ENCODE assay signal across 9 cellular contexts in the genomic region with DNA sequence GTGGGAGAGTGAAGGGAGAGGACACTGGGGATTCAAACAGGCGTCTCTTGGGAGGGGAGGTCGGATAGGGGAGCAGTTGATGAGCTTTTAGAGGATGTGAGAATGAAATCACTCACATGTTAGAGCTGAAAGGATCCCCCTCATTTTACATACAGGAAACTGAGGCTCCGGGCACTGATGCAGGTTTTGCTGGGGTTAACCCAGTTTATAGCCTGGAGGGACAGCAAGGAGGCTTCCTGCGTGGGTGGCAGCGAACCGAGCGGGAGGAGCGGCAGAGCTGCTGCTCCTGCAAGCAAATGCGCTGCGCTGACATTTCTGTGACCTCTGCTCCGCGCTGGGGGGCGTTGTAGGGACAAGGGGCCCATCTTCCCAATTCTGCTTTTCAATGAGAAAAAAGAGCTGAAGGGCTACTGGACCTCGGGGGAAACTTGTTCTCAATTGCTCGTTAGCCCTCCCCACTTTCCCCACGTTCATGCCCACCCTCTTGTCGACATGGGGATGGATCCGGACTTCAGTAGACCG. TPM values are rescaled to one million over a fixed set of nuclear protein-coding genes. Genes with fewer than 3 reads are reported as not detected.
DNase-seq lines count a peak whose midpoint lies in the region; ATAC-seq and TF ChIP-seq lines count a peak whose summit lies in the region.
"Had no signal": no experiment of that assay in that cellular context is flagged by ENCODE, and none has a peak within 500 bp of the region (broad histone marks: within the 10 kb centered on the region; RNA-seq: fewer than 3 reads in every experiment).

No MANE protein-coding gene starts in this region.

- peak overlapping the region; percentile 86 for H3K4me3 Mint-ChIP-seq in Calu3 (ENCODE audit: low read depth, unreplicated experiment)
- H3K4me3 Mint-ChIP-seq in stimulated activated naive CD8-positive, alpha-beta T cell treated with anti-CD3 and anti-CD28 coated beads, Interleukin-15, amount 100 ng/mL, for 72 hours = peak overlapping the region; percentile 83 to 98

- H3K4me3 ChIP-seq in mammary epithelial cell (replicated peaks in 1 of 3; ENCODE audit: insufficient read depth in 1 of 3, low read depth in 2 of 3, low read length in 3 of 3) = no peak overlapping the region

- peaks cover 1% of the 10 kb centered on the region for H4K20me1 ChIP-seq in mammary epithelial cell (ENCODE audit: insufficient read depth, low read length)

- CTCF ChIA-PET in Calu3 (lab: Charles Lee) (no interaction called here), mammary epithelial cell (lab: Charles Lee; ENCODE audit: low non-redundant PET) (no interaction called here)

- peak overlapping the region; percentile 20 for H2AFZ ChIP-seq in mammary epithelial cell (ENCODE audit: low read depth, low read length)

- no peaks in the 10 kb centered on the region for H3K36me3 ChIP-seq in mammary epithelial cell (ENCODE audit: insufficient read depth, low read length)

- no peak overlapping the region for H3K9ac ChIP-seq in mammary epithelial cell (ENCODE audit: insufficient read depth, low read length)

- H3K27ac Mint-ChIP-seq in Calu3 (ENCODE audit: unreplicated experiment) = no peak overlapping the region
- H3K27ac Mint-ChIP-seq in stimulated activated naive CD8-positive, alpha-beta T cell treated with anti-CD3 and anti-CD28 coated beads, Interleukin-15, amount 100 ng/mL, for 72 hours = no peak overlapping the region

- 12% methylated on average over 12 of the region's 19 CpGs for WGBS in mammary epithelial cell (ENCODE audit: low coverage, missing lambda C conversion rate)

- peaks cover 29% of the 10 kb centered on the region for H3K4me1 ChIP-seq in mammary epithelial cell (ENCODE audit: insufficient read depth, low read length)

- peak overlapping the region; percentile 84 for H3K4me2 ChIP-seq in mammary epithelial cell (ENCODE audit: insufficient read depth, low read depth, low read length)

- no peaks in the 10 kb centered on the region for H3K9me3 ChIP-seq in mammary epithelial cell (replicated peaks; ENCODE audit: insufficient read depth, low read length)

- ATAC-seq in HG03442 (IDR thresholded peaks at IDR 0.05; ENCODE audit: unreplicated experiment) = peak; percentile 19
- ATAC-seq in stimulated activated naive CD8-positive, alpha-beta T cell treated with anti-CD3 and anti-CD28 coated beads, Interleukin-15, amount 100 ng/mL, for 72 hours = no peak

- in situ Hi-C loops in mammary epithelial cell (cut with MboI; ENCODE audit: low sequenced_read_pairs in 2 of 2) = loop anchor here in 1 of 2 donors (25.0 kb wide), 1 partner anchor 180 kb away; no protein-coding TSS in a partner anchor

- H3K4me1 Mint-ChIP-seq in Calu3 (ENCODE audit: low read depth, unreplicated experiment) = peaks cover 20% of the 10 kb centered on the region
- peaks cover 74% of the 10 kb centered on the region for H3K4me1 Mint-ChIP-seq in stimulated activated naive CD8-positive, alpha-beta T cell treated with anti-CD3 and anti-CD28 coated beads, Interleukin-15, amount 100 ng/mL, for 72 hours

- peaks cover 96% of the 10 kb centered on the region for H3K27me3 Mint-ChIP-seq in Calu3 (ENCODE audit: unreplicated experiment)
- peaks cover 97% of the 10 kb centered on the region for H3K27me3 Mint-ChIP-seq in stimulated activated naive CD8-positive, alpha-beta T cell treated with anti-CD3 and anti-CD28 coated beads, Interleukin-15, amount 100 ng/mL, for 72 hours

- no peaks in the 10 kb centered on the region for H3K79me2 ChIP-seq in mammary epithelial cell (ENCODE audit: insufficient read depth, low read length)

- H3K9me3 Mint-ChIP-seq in Calu3 (ENCODE audit: low read depth, unreplicated experiment) = no peaks in the 10 kb centered on the region
- no peaks in the 10 kb centered on the region for H3K9me3 Mint-ChIP-seq in stimulated activated naive CD8-positive, alpha-beta T cell treated with anti-CD3 and anti-CD28 coated beads, Interleukin-15, amount 100 ng/mL, for 72 hours

- intact Hi-C loops in Calu3 (cut with micrococcal nuclease; ENCODE audit: unreplicated experiment) = no loop called here
- intact Hi-C loops in mammary epithelial cell (cut with micrococcal nuclease) = no loop called here
- intact Hi-C loops in head of caudate nucleus (cut with DNase I) = loop anchor here (5.0 kb wide), 1 partner anchor 1890 kb away; no protein-coding TSS in a partner anchor

- H3K36me3 Mint-ChIP-seq in Calu3 (ENCODE audit: insufficient read depth, unreplicated experiment) = peaks cover 8% of the 10 kb centered on the region

- BruUV-seq in Calu3 (replicated peaks; lab: Mats Ljungman, UMichigan) (no TSS peak), mammary epithelial cell (replicated peaks; lab: Mats Ljungman, UMichigan) (no TSS peak)

- TF ChIP-seq CTCF in Calu3 (IDR thresholded peaks at IDR 0.05; ENCODE audit: unreplicated experiment) = no peak
- TF ChIP-seq CTCF in mammary epithelial cell (conservative IDR thresholded peaks at IDR 0.05 in 1 of 2, IDR thresholded peaks at IDR 0.05 in 1 of 2; ENCODE audit: extremely low read depth in 1 of 2, insufficient read depth in 1 of 2, low read depth in 1 of 2, low read length in 2 of 2) = no peak

- dilution Hi-C loops in mammary epithelial cell (cut with HindIII; ENCODE audit: low sequenced_read_pairs) = loop anchor here (25.0 kb wide), 1 partner anchor 180 kb away; no protein-coding TSS in a partner anchor

- no peak overlapping the region for H3K27ac ChIP-seq in mammary epithelial cell (ENCODE audit: insufficient read depth, low read depth, low read length)

- TF ChIP-seq POLR2A in GM19193 (IDR thresholded peaks at IDR 0.05; ENCODE audit: extremely low read depth, insufficient read depth, insufficient read length) = peak; percentile 48

- DNase-seq in Calu3 (no peak), mammary epithelial cell (no peak), amniotic stem cell (lab: John Stamatoyannopoulos, UW) (no peak), head of caudate nucleus (no peak), HuH-7 (ENCODE audit: low spot score) (no peak)
- peak; percentile 22 to 36 for DNase-seq in stimulated activated naive CD8-positive, alpha-beta T cell treated with anti-CD3 and anti-CD28 coated beads, Interleukin-15, amount 100 ng/mL, for 72 hours
- DNase-seq: IMR-90 had no signal

- H3K27me3 ChIP-seq in mammary epithelial cell (ENCODE audit: insufficient read depth, low read length) = peaks cover 59% of the 10 kb centered on the region

RNA-seq across cellular contexts. Expression of a gene that starts 1.1 kb away (rescaled TPM):
- total RNA-seq in Calu3 (2022) = not detected in 2 replicates
- not detected for total RNA-seq in mammary epithelial cell
- not detected for polyA plus RNA-seq in mammary epithelial cell
- polyA minus RNA-seq in mammary epithelial cell = not detected
- total RNA-seq: IMR-90 had no signal
- polyA plus RNA-seq: IMR-90 had no signal

Comparison
In these comparisons a context has a peak if more than half of its experiments do, and no peak if none do; other contexts are left out.
1. DNase-seq: peak in stimulated activated naive CD8-positive, alpha-beta T cell treated with anti-CD3 and anti-CD28 coated beads, Interleukin-15, amount 100 ng/mL, for 72 hours (2 of 2); none in Calu3 (single experiment), mammary epithelial cell (single experiment), amniotic stem cell (single experiment), head of caudate nucleus (0 of 42) and HuH-7 (single experiment).